2 cellular contexts compared by ENCODE assay signal in genomic region chr1:181255270-181255929, GRCh38.
A peak's percentile ranks its signal among the peaks of the same experiment; 100 is the strongest.
TF ChIP-seq lines count a peak whose summit lies in the region.

No MANE protein-coding gene starts in this region.

TF ChIP-seq in A549, 52 proteins besides CTCF, POLR2A, EP300 and RAD21 (continued from another document and continues in another):
- no peak for TF ChIP-seq ZFP36 (IDR thresholded peaks at IDR 0.05; ENCODE audit: borderline replicate concordance, partially characterized antibody)
- TF ChIP-seq ATOH8 (CRISPR knock-in tag; IDR thresholded peaks at IDR 0.05; ENCODE audit: low read depth), result no peak
- no peak for TF ChIP-seq NPAS2 (CRISPR knock-in tag; IDR thresholded peaks at IDR 0.05; ENCODE audit: borderline replicate concordance)
- no peak for TF ChIP-seq HOXB13 (CRISPR knock-in tag; IDR thresholded peaks at IDR 0.05; ENCODE audit: low read depth)
- no peak for TF ChIP-seq GATA3 (IDR thresholded peaks at IDR 0.05; ENCODE audit: borderline replicate concordance)
- no peak for TF ChIP-seq ZSCAN20 (CRISPR knock-in tag; IDR thresholded peaks at IDR 0.05)
- TF ChIP-seq EHF (CRISPR knock-in tag; IDR thresholded peaks at IDR 0.05), result no peak
- no peak for TF ChIP-seq POLR2AphosphoS2 (conservative IDR thresholded peaks at IDR 0.05; ENCODE audit: low read length)
- no peak for TF ChIP-seq HMGXB4 (CRISPR knock-in tag; IDR thresholded peaks at IDR 0.05; ENCODE audit: borderline replicate concordance)
- TF ChIP-seq CHD2 (IDR thresholded peaks at IDR 0.05; ENCODE audit: low read length, partially characterized antibody), result no peak
- peak; percentile 30; the same call in 1 of the 3 replicates for TF ChIP-seq SMC3 (IDR thresholded peaks at IDR 0.05)
- TF ChIP-seq HOXA7 (CRISPR knock-in tag; IDR thresholded peaks at IDR 0.05), result no peak
- TF ChIP-seq HEYL (CRISPR knock-in tag; IDR thresholded peaks at IDR 0.05), result no peak
- no peak for TF ChIP-seq RARB (CRISPR knock-in tag; IDR thresholded peaks at IDR 0.05)
- TF ChIP-seq HES2 (IDR thresholded peaks at IDR 0.05), result no peak
- no peak for TF ChIP-seq MAZ (IDR thresholded peaks at IDR 0.05; ENCODE audit: borderline replicate concordance, low read depth, low read length)
- TF ChIP-seq JUNB (IDR thresholded peaks at IDR 0.05), result peak; percentile 83
- no peak for TF ChIP-seq ZC3H11A (IDR thresholded peaks at IDR 0.05)
- TF ChIP-seq ELK1 (IDR thresholded peaks at IDR 0.05; ENCODE audit: low read depth, low read length), result no peak
- TF ChIP-seq CEBPB (IDR thresholded peaks at IDR 0.05), result peak; percentile 94 to 97
- TF ChIP-seq REST (IDR thresholded peaks at IDR 0.05), result no peak
- no peak for TF ChIP-seq RFX5 (IDR thresholded peaks at IDR 0.05)
- TF ChIP-seq NR3C1 (IDR thresholded peaks at IDR 0.05), result no peak
- no peak for TF ChIP-seq CBX2 (IDR thresholded peaks at IDR 0.05; ENCODE audit: borderline replicate concordance, low read depth)
- no peak for TF ChIP-seq PBX3 (IDR thresholded peaks at IDR 0.05)
- no peak for TF ChIP-seq KDM1A (IDR thresholded peaks at IDR 0.05; ENCODE audit: low read depth)
- no peak for TF ChIP-seq TP53 (CRISPR knock-in tag; IDR thresholded peaks at IDR 0.05)

TF ChIP-seq in K562, 482 proteins besides CTCF, POLR2A, EP300 and RAD21 (continued from another document):
- TF ChIP-seq ATF3 (IDR thresholded peaks at IDR 0.05) (peak; percentile 83), ATF3 (CRISPR knock-in tag; conservative IDR thresholded peaks at IDR 0.05) (no peak), C11orf30 (IDR thresholded peaks at IDR 0.05; ENCODE audit: low read depth) (0 out of 2 replicates have a peak, but pooled peaks have one; percentile 37)
